In genomic region chr11:125886997-125887372, GRCh38 we compare ENCODE assay signal across 9 cellular contexts. TPM values are rescaled to one million over a fixed set of nuclear protein-coding genes. Genes with fewer than 3 reads are reported as not detected.
DNase-seq lines count a peak whose midpoint lies in the region; ATAC-seq, FAIRE-seq and TF ChIP-seq lines count a peak whose summit lies in the region.
"Had no signal": no experiment of that assay in that cellular context is flagged by ENCODE, and none has a peak within 500 bp of the region (broad histone marks: within the 10 kb centered on the region; RNA-seq: fewer than 3 reads in every experiment).

No MANE protein-coding gene starts in this region.

- peak overlapping the region; percentile 97 for H3K4me3 Mint-ChIP-seq in memory B cell

- H3K36me3 ChIP-seq in testis (ENCODE audit: low read depth, missing control alignments): no peaks in the 10 kb centered on the region

- H3K4me1 ChIP-seq in testis: no peaks in the 10 kb centered on the region

- H3K27ac Mint-ChIP-seq in memory B cell: peak overlapping the region; percentile 97

- H3K27me3 ChIP-seq in testis: no peaks in the 10 kb centered on the region

- peaks cover 11% of the 10 kb centered on the region for H3K4me1 Mint-ChIP-seq in memory B cell

- H3K4me3 ChIP-seq in testis: peak overlapping the region; percentile 87 to 97

- H3K27ac ChIP-seq in testis: peak overlapping the region; percentile 91 to 98

- intact Hi-C loops in testis (cut with DNase I; ENCODE audit: low total_unique reads): no loop called here

- H3K27me3 Mint-ChIP-seq in memory B cell: no peaks in the 10 kb centered on the region

- peaks cover 5% of the 10 kb centered on the region for H3K36me3 Mint-ChIP-seq in memory B cell

- H3K9me3 Mint-ChIP-seq in memory B cell: no peaks in the 10 kb centered on the region

- H3K9me3 ChIP-seq in testis: no peaks in the 10 kb centered on the region

- DNase-seq in CD1c-positive myeloid dendritic cell (ENCODE audit: extremely low spot score) (peak; percentile 46), GM19239 (ENCODE audit: insufficient read length, low spot score) (peak; percentile 18), T-helper 1 cell (peak; percentile 22 to 72 (median 33)), dermis blood vessel endothelial cell (peak; percentile 56), memory B cell (ENCODE audit: low spot score in 2 of 2) (no peak), testis (peak; percentile 74), UCSD-AML1 (lab: John Stamatoyannopoulos, UW; ENCODE audit: unreplicated experiment) (no peak)

- 9 to 20% methylated on average over 15 to 24 of the region's 24 CpGs for WGBS in testis, 2 donors

- TF ChIP-seq CTCF in testis (IDR thresholded peaks at IDR 0.05): no peak

- TF ChIP-seq POLR2A in testis (IDR thresholded peaks at IDR 0.05): no peak

- no peak for FAIRE-seq in GM19239 (lab: Jason Lieb, UNC)

- peak; percentile 27 for ATAC-seq in HG03342 (IDR thresholded peaks at IDR 0.05; ENCODE audit: unreplicated experiment)
- peak; percentile 25 for ATAC-seq in memory B cell (ENCODE audit: low read depth)

RNA-seq across cellular contexts. Expression of gene HYLS1, which starts 0.5 kb away (rescaled TPM):
- total RNA-seq in dermis blood vessel endothelial cell (9.0 and 10.6 TPM in 2 replicates), testis (10 to 100 TPM; 14.7 to 26.1 TPM)
- 34.2 TPM for polyA plus RNA-seq in testis (ENCODE audit: insufficient read depth, low read depth, low replicate concordance)

RNA-seq across cellular contexts. Expression of gene PUS3, which starts 16.0 kb away (rescaled TPM):
- total RNA-seq in dermis blood vessel endothelial cell (13.4 and 19.7 TPM in 2 replicates), testis (1 to 10 TPM; 6.1 to 9.4 TPM)
- polyA plus RNA-seq in testis (ENCODE audit: insufficient read depth, low read depth, low replicate concordance): 8.4 TPM

RNA-seq across cellular contexts. Expression of gene DDX25, which starts 17.3 kb away (rescaled TPM):
- total RNA-seq in dermis blood vessel endothelial cell (0.05 TPM in 1 of 2 replicates, not detected in the other), testis (10 to 100 TPM; 46.4 to 53.8 TPM)
- polyA plus RNA-seq in testis (ENCODE audit: insufficient read depth, low read depth, low replicate concordance): 257 TPM
- total RNA-seq: NCI-H460 had no signal

RNA-seq across cellular contexts. Expression of gene PATE4, which starts 53.9 kb away (rescaled TPM):
- total RNA-seq in dermis blood vessel endothelial cell: not detected in 2 replicates
- under 1 TPM in 1 of 2 donors, not detected in 1; 0.79 TPM for total RNA-seq in testis
- 0.73 TPM for polyA plus RNA-seq in testis (ENCODE audit: insufficient read depth, low read depth, low replicate concordance)
- total RNA-seq: NCI-H460 had no signal

RNA-seq across cellular contexts. Expression of gene VSIG10L2, which starts 58.9 kb away (rescaled TPM):
- total RNA-seq in dermis blood vessel endothelial cell (not detected in 2 replicates), testis (not detected)
- polyA plus RNA-seq in testis (ENCODE audit: insufficient read depth, low read depth, low replicate concordance): not detected

Comparison
In these comparisons a context has a peak if more than half of its experiments do, and no peak if none do; other contexts are left out.
1. DNase-seq: peak in CD1c-positive myeloid dendritic cell (single experiment), GM19239 (single experiment), T-helper 1 cell (5 of 5), dermis blood vessel endothelial cell (single experiment) and testis (single experiment); none in memory B cell (0 of 2) and UCSD-AML1 (single experiment).
2. RNA of gene DDX25, which starts 17.3 kb away (total RNA-seq): 46.4 to 53.8 TPM in testis; 0.05 TPM in dermis blood vessel endothelial cell; every median in the first group is over 10 times any median in the second.